ENCODE assay signal across 22 cellular contexts in the genomic region with DNA sequence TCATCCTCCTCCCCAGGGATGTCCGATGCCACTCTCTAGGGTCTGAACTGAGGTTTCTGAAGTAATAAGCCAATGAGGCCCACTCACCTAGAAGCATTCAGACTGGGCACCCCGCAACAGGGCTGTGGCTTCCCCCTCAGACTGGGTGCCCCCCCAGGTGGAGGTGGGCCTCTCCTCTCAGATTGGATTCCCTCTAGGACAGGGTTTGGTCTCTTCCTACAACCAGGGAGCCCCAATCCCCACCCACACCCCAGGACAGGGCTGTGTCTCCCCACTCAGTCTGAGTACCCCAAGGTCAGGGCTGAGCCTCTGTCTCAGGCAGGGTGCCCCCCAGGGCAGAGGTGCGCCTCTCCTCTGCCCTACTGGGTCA. TPM values are rescaled to one million over a fixed set of nuclear protein-coding genes. Genes with fewer than 3 reads are reported as not detected.
DNase-seq lines count a peak whose midpoint lies in the region; ATAC-seq and TF ChIP-seq lines count a peak whose summit lies in the region.
"Had no signal": no experiment of that assay in that cellular context is flagged by ENCODE, and none has a peak within 500 bp of the region (broad histone marks: within the 10 kb centered on the region; RNA-seq: fewer than 3 reads in every experiment).

No MANE protein-coding gene starts in this region.

- 89 to 97% (median 91%) methylated on average over 3 of the region's 3 CpGs for WGBS in psoas muscle, 3 donors

- no peak overlapping the region for H3K27ac ChIP-seq in psoas muscle
- H3K27ac ChIP-seq: SJSA1 had no signal

- intact Hi-C loops in left cardiac atrium (cut with DNase I), result loop anchor here in 1 of 2 donors (5.0 kb wide), 1 partner anchor 203 kb away; a partner anchor contains a TSS
- intact Hi-C loops in Right ventricle myocardium inferior (cut with DNase I), result loop anchor here (5.0 kb wide), 1 partner anchor 38 kb away; no protein-coding TSS in a partner anchor
- intact Hi-C loops in psoas muscle (cut with DNase I), result loop anchor here in 1 of 2 donors (5.0 kb wide), 1 partner anchor 203 kb away; a partner anchor contains a TSS

- no peaks in the 10 kb centered on the region for H3K9me3 Mint-ChIP-seq in chondrocyte (ENCODE audit: low read depth)
- H3K9me3 Mint-ChIP-seq: H9 had no signal

- DNase-seq in left cardiac atrium (peak; percentile 13), Right ventricle myocardium inferior (ENCODE audit: missing footprints) (no peak), chondrocyte (ENCODE audit: low spot score) (peak; percentile 64), psoas muscle (peak; percentile 8 to 27), superior temporal gyrus (ENCODE audit: extremely low spot score) (no peak)
- no peak for DNase-seq in activated effector memory CD4-positive, alpha-beta T cell treated with anti-CD3 and anti-CD28 coated beads, Interleukin-2, amount 50 U/mL, for 16 hours
- DNase-seq: CD4-positive, CD25-positive, alpha-beta regulatory T cell; DMS153; DND-41; H9; IMR-90; KG1; MG63; NCI-H1105 treated with DMSO at 0.1 percent for 48 hours; NCI-H146; NCI-H1930; NCI-H2107; NCI-H446; NCI-H524 treated with DMSO at 0.1 percent for 48 hours; NCI-H774 had no signal

- no peaks in the 10 kb centered on the region for H3K27me3 ChIP-seq in psoas muscle (ENCODE audit: insufficient read depth in 3 of 3, low read length in 2 of 3)
- H3K27me3 ChIP-seq: MG63, SJSA1 had no signal

- H3K27me3 Mint-ChIP-seq in chondrocyte (ENCODE audit: low read depth), result no peaks in the 10 kb centered on the region

- H3K4me3 Mint-ChIP-seq in chondrocyte (ENCODE audit: unreplicated experiment), result no peak overlapping the region
- H3K4me3 Mint-ChIP-seq: CD4-positive, CD25-positive, alpha-beta regulatory T cell; H9 had no signal

- peaks cover 10% of the 10 kb centered on the region for H3K4me1 Mint-ChIP-seq in chondrocyte (ENCODE audit: low read depth)

- H3K36me3 Mint-ChIP-seq in chondrocyte (ENCODE audit: low read depth), result no peaks in the 10 kb centered on the region
- H3K36me3 Mint-ChIP-seq: CD4-positive, CD25-positive, alpha-beta regulatory T cell had no signal

- H3K4me3 ChIP-seq in psoas muscle, result no peak overlapping the region
- H3K4me3 ChIP-seq: MG63, SJSA1 had no signal

- no peak overlapping the region for H3K27ac Mint-ChIP-seq in chondrocyte (ENCODE audit: unreplicated experiment)
- H3K27ac Mint-ChIP-seq: CD4-positive, CD25-positive, alpha-beta regulatory T cell; H9 had no signal

- no peak for ATAC-seq in left cardiac atrium
- no peak for ATAC-seq in Right ventricle myocardium inferior
- ATAC-seq in psoas muscle, result no peak
- ATAC-seq in GM21786 (IDR thresholded peaks at IDR 0.05; ENCODE audit: unreplicated experiment), result no peak

- H3K9me3 ChIP-seq in psoas muscle, result no peaks in the 10 kb centered on the region
- H3K9me3 ChIP-seq: MG63, SJSA1 had no signal

- no peaks in the 10 kb centered on the region for H3K36me3 ChIP-seq in psoas muscle (ENCODE audit: insufficient read depth in 1 of 2, low read depth in 1 of 2)
- H3K36me3 ChIP-seq: MG63, SJSA1 had no signal

- TF ChIP-seq CTCF in chondrocyte (IDR thresholded peaks at IDR 0.05) (no peak), psoas muscle (IDR thresholded peaks at IDR 0.05) (no peak)

- peaks cover 15% of the 10 kb centered on the region for H3K4me1 ChIP-seq in psoas muscle

RNA-seq across cellular contexts. Expression of a gene that starts 27.7 kb away (rescaled TPM):
- total RNA-seq in left cardiac atrium (10 to 100 TPM in 1 of 2 donors, 1 to 10 TPM in 1; 5.4 to 10.0 TPM), Right ventricle myocardium inferior (12.7 TPM), chondrocyte (2.4 to 6.3 TPM (median 3.1 TPM) in 3 replicates), psoas muscle (1 to 10 TPM; 1.1 to 5.9 (median 4.1) TPM)
- 1 to 10 TPM; 4.0 to 5.2 (median 4.2) TPM for polyA plus RNA-seq in psoas muscle
- total RNA-seq: CD4-positive, CD25-positive, alpha-beta regulatory T cell; SJSA1 had no signal
- polyA plus RNA-seq: CD4-positive, CD25-positive, alpha-beta regulatory T cell had no signal

RNA-seq across cellular contexts. Expression of a gene that starts 41.9 kb away (rescaled TPM):
- total RNA-seq in left cardiac atrium (100 to 1,000 TPM; 157 to 557 TPM), Right ventricle myocardium inferior (11,437 TPM), chondrocyte (0.22 to 0.82 TPM in 2 of 3 replicates, not detected in the other), psoas muscle (1,000 to 10,000 TPM in 2 of 4 donors, 100 to 1,000 TPM in 2; 395 to 2,071 (median 1,091) TPM)
- polyA plus RNA-seq in psoas muscle, result 1,000 to 10,000 TPM in 2 of 3 donors, 100 to 1,000 TPM in 1; 555 to 3,091 (median 2,834) TPM
- total RNA-seq: CD4-positive, CD25-positive, alpha-beta regulatory T cell; IMR-90; SJSA1 had no signal
- polyA plus RNA-seq: CD4-positive, CD25-positive, alpha-beta regulatory T cell had no signal

Comparison
In these comparisons a context has a peak if more than half of its experiments do, and no peak if none do; other contexts are left out.
1. DNase-seq: peak in left cardiac atrium (single experiment), chondrocyte (single experiment) and psoas muscle (2 of 2); none in Right ventricle myocardium inferior (single experiment), superior temporal gyrus (single experiment) and activated effector memory CD4-positive, alpha-beta T cell treated with anti-CD3 and anti-CD28 coated beads, Interleukin-2, amount 50 U/mL, for 16 hours (single experiment).
2. RNA of a gene that starts 41.9 kb away (total RNA-seq): 11,437 TPM in Right ventricle myocardium inferior (single experiment), 395 to 2,071 TPM in psoas muscle and 157 to 557 TPM in left cardiac atrium; 0.22 to 0.82 TPM in chondrocyte; every median in the first group is over 10 times any median in the second.